Comparison of ENCODE assay signal across 1 cellular context in the genomic region with DNA sequence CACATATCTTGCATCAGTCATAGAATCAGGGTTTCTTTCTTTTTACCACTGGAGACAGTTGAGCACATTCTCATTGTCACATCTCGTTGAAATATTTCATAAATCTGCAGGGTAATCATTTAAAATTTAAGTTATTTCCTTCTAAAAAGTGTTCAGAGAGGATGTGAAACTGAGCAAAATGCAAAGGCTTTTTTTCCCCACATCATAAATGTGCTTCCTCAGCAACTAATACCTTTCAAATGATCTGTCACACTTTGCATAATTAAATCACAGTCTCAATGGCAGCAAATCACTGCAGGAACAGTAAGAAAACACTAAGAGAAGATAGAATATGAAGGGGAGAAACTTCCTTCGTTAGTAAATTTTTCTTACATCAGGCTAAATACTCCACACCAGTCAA.
TF ChIP-seq lines count a peak whose summit lies in the region.

No MANE protein-coding gene starts in this region.

TF ChIP-seq in A549, 52 proteins besides CTCF, POLR2A, EP300 and RAD21 (continued from another document):
- TF ChIP-seq, protein P1, sequence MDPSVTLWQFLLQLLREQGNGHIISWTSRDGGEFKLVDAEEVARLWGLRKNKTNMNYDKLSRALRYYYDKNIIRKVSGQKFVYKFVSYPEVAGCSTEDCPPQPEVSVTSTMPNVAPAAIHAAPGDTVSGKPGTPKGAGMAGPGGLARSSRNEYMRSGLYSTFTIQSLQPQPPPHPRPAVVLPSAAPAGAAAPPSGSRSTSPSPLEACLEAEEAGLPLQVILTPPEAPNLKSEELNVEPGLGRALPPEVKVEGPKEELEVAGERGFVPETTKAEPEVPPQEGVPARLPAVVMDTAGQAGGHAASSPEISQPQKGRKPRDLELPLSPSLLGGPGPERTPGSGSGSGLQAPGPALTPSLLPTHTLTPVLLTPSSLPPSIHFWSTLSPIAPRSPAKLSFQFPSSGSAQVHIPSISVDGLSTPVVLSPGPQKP (IDR thresholded peaks at IDR 0.05; ENCODE audit: low read depth, low read length) = no peak
